28 cellular contexts compared by ENCODE assay signal in the genomic region with DNA sequence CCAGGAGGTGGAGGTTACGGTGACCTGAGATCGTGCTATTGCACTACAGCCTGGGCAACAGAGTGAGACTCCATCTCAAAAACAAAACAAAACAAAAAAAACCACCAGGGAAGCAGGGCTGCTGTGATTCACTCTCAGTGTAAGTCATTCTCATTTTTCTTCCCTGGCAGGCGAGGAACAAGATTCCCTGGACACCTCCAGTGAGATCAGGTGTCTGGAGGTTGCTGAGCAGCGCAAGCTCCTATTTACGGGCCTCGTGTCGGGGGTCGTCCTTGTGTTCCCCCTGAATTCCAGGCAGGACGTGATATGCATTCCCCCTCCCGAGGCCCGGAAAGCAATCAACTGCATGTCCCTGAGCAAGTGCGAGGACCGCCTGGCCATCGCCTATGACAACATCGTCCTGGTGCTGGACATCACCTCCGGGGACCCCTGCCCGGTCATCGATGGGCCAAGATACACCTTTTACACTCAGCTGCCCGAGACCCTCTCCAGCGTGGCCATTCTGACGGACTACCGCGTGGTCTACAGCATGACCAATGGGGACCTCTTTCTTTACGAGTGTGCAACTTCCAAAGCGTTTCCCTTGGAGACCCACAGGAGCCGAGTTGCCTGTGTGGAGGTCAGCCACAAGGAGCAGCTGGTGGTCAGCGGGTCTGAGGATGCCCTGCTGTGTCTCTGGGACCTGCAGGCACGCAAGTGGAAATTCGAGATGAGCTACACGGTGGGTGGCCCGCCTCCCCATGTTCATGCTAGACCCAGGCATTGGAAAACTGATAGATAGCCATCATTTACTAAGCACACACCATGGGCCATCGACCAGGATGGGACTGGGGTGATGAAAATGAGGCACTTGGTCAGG.
"Had no signal": no experiment of that assay in that cellular context is flagged by ENCODE, and none has a peak within 500 bp of the region (broad histone marks: within the 10 kb centered on the region; RNA-seq: fewer than 3 reads in every experiment).

No MANE protein-coding gene starts in this region.

- ATAC-seq: activated CD8-positive, alpha-beta memory T cell treated with anti-CD3 and anti-CD28 coated beads, Interleukin-2, amount 10 ng/mL, durations not matched to agents 7 days and 5 days; activated naive CD8-positive, alpha-beta T cell treated with anti-CD3 and anti-CD28 coated beads, Interleukin-2, amount 50 U/mL, for 24 hours had no signal

- H3K27ac ChIP-seq: breast epithelium, SK-N-MC, WERI-Rb-1 had no signal

- H3K27me3 ChIP-seq: breast epithelium had no signal

- H3K4me3 ChIP-seq: breast epithelium, SK-N-MC had no signal

- DNase-seq: activated CD4-positive, alpha-beta memory T cell treated with anti-CD3 and anti-CD28 coated beads, Interleukin-2, amount 10 ng/mL, durations not matched to agents 7 days and 5 days; activated CD4-positive, alpha-beta T cell treated with anti-CD3 and anti-CD28 coated beads for 1 hour; activated CD4-positive, alpha-beta T cell treated with anti-CD3 and anti-CD28 coated beads for 48 hours; activated CD4-positive, CD25-positive, alpha-beta regulatory T cell; activated CD8-positive, alpha-beta memory T cell treated with anti-CD3 and anti-CD28 coated beads for 24 hours; activated CD8-positive, alpha-beta memory T cell treated with anti-CD3 and anti-CD28 coated beads, Interleukin-2, amount 10 ng/mL, durations not matched to agents 7 days and 5 days; activated CD8-positive, alpha-beta memory T cell treated with anti-CD3 and anti-CD28 coated beads, Interleukin-2, amount 50 U/mL, for 48 hours; activated effector memory CD4-positive, alpha-beta T cell treated with Interleukin-2 at 50 U/mL for 16 hours; activated naive CD4-positive, alpha-beta T cell treated with anti-CD3 and anti-CD28 coated beads, Interleukin-2, amount 10 ng/mL, durations not matched to agents 7 days and 5 days; activated naive CD8-positive, alpha-beta T cell treated with anti-CD3 and anti-CD28 coated beads, Interleukin-2, amount 50 U/mL, for 24 hours; activated T-cell treated with anti-CD3 and anti-CD28 coated beads, Interleukin-2, amount 50 U/mL, for 48 hours; anterior cingulate cortex; Karpas-422; NCI-H1105 treated with DMSO at 0.1 percent for 48 hours; NCI-H1436; NCI-H187; NCI-H2029 treated with DMSO at 0.1 percent for 48 hours; NCI-H2107; NCI-H2171; NCI-H510A; NCI-H526; NCI-H748 treated with DMSO at 0.1 percent for 48 hours; OCI-M1; Right ventricle myocardium superior; T1000; WERI-Rb-1 had no signal

- H3K4me1 ChIP-seq: breast epithelium had no signal

- H3K36me3 ChIP-seq: breast epithelium, WERI-Rb-1 had no signal
